In genomic region chrX:101617211-101618191, GRCh38 we compare ENCODE assay signal across 1 cellular context.
TF ChIP-seq lines count a peak whose summit lies in the region.

Gene ARMCX6 (minus strand): TSS chrX:101618000. CDS start chrX:101616620, 1,380 bp downstream.

TF ChIP-seq in HepG2, 621 proteins besides CTCF, POLR2A, EP300 and RAD21 (continued from another document):
- no peak for TF ChIP-seq CSRNP2 (CRISPR knock-in tag; conservative IDR thresholded peaks at IDR 0.05; ENCODE audit: low read depth)
- no peak for TF ChIP-seq ZNF589 (CRISPR knock-in tag; conservative IDR thresholded peaks at IDR 0.05)
- TF ChIP-seq NR2F1 (CRISPR knock-in tag; IDR thresholded peaks at IDR 0.05), result no peak
- TF ChIP-seq RORA (CRISPR knock-in tag; IDR thresholded peaks at IDR 0.05), result no peak
- TF ChIP-seq POLR2G (IDR thresholded peaks at IDR 0.05; ENCODE audit: low read depth, low read length), result no peak
- TF ChIP-seq REXO4 (CRISPR knock-in tag; IDR thresholded peaks at IDR 0.05; ENCODE audit: borderline replicate concordance), result no peak
- TF ChIP-seq PRDM4 (CRISPR knock-in tag; IDR thresholded peaks at IDR 0.05; ENCODE audit: borderline replicate concordance), result no peak
- no peak for TF ChIP-seq CREBL2 (CRISPR knock-in tag; IDR thresholded peaks at IDR 0.05; ENCODE audit: borderline replicate concordance)
- no peak for TF ChIP-seq ZKSCAN5 (CRISPR knock-in tag; IDR thresholded peaks at IDR 0.05)
- TF ChIP-seq ZFYVE20 (CRISPR knock-in tag; IDR thresholded peaks at IDR 0.05; ENCODE audit: borderline replicate concordance, low read depth), result no peak
- no peak for TF ChIP-seq ZC3H13 (CRISPR knock-in tag; IDR thresholded peaks at IDR 0.05)
